ENCODE assay signal across 21 cellular contexts in the genomic region with DNA sequence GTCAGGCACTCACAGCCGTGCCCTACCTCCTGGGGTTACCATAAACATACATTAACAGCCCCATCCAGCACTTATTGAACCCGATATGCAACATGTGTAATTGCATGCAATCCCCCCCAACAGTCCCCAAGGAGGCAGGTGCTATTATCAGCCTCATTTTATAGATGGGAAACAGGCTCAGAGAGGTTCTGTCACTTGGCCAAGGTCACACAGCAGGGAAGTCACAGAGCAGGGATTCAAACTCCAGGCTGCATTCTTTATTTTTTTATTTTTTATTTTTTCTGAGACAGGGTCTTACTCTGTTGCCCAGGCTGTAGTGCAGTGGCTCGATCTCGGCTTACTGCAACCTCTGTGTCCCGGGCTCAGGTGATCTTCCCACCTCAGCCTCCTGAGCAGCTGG. TPM values are rescaled to one million over a fixed set of nuclear protein-coding genes. Genes with fewer than 3 reads are reported as not detected.
DNase-seq lines count a peak whose midpoint lies in the region; ATAC-seq, FAIRE-seq and TF ChIP-seq lines count a peak whose summit lies in the region.
"Had no signal": no experiment of that assay in that cellular context is flagged by ENCODE, and none has a peak within 500 bp of the region (broad histone marks: within the 10 kb centered on the region; RNA-seq: fewer than 3 reads in every experiment).

No MANE protein-coding gene starts in this region.

- no peak for ATAC-seq in K562

- no peak for TF ChIP-seq RAD21 in K562 (CRISPR knock-in tag; conservative IDR thresholded peaks at IDR 0.05 in 1 of 2, IDR thresholded peaks at IDR 0.05 in 1 of 2)

- intact Hi-C loops in K562 (cut with micrococcal nuclease), result no loop called here

- no peak for FAIRE-seq in K562 (lab: Jason Lieb, UNC)
- FAIRE-seq: G401.6, GM12891, GM19239 had no signal

- H2AFZ ChIP-seq in K562 (ENCODE audit: low read depth, low read length), result no peak overlapping the region
- H2AFZ ChIP-seq: GM23248 had no signal

- 5% methylated on average over 5 of the region's 5 CpGs for WGBS in K562 (ENCODE audit: insufficient coverage, low coverage, missing lambda C conversion rate)

- no peaks in the 10 kb centered on the region for H3K36me3 ChIP-seq in K562 (ENCODE audit: control insufficient read depth, insufficient read depth, low read length)
- no peaks in the 10 kb centered on the region for H3K36me3 ChIP-seq in right atrium auricular region
- H3K36me3 ChIP-seq: BE2C, HAP-1 had no signal

- in situ Hi-C loops in K562 (cut with MboI), result no loop called here
- in situ Hi-C loops in G401 (cut with HindIII; ENCODE audit: low sequenced_read_pairs), result no loop called here

- peaks cover 9 to 19% of the 10 kb centered on the region in 2 experiments; a peak in 4 of 5 replicates for H3K4me1 ChIP-seq in K562 (replicated peaks in 1 of 2; ENCODE audit: control insufficient read depth in 2 of 2, insufficient read depth in 2 of 2, low read length in 2 of 2)
- H3K4me1 ChIP-seq in right atrium auricular region, result peaks cover 0 to 16% of the 10 kb centered on the region in 2 donors
- H3K4me1 ChIP-seq: BE2C, HAP-1 had no signal

- TF ChIP-seq EP300 in K562 (IDR thresholded peaks at IDR 0.05; ENCODE audit: low read length), result no peak

- TF ChIP-seq POLR2A in K562 (conservative IDR thresholded peaks at IDR 0.05), result no peak

- no peaks in the 10 kb centered on the region for H3K9me1 ChIP-seq in K562 (ENCODE audit: control insufficient read depth, insufficient read depth, low read length)

- H3K9ac ChIP-seq in K562 (ENCODE audit: insufficient read depth in 1 of 2, low read depth in 2 of 2, low read length in 2 of 2), result no peak overlapping the region
- H3K9ac ChIP-seq: GM23248 had no signal

- no peak overlapping the region for H3K4me3 ChIP-seq in K562
- H3K4me3 ChIP-seq in right atrium auricular region, result no peak overlapping the region
- H3K4me3 ChIP-seq: GM23248, HAP-1 had no signal

- no peak overlapping the region for H3K4me2 ChIP-seq in K562 (ENCODE audit: insufficient read depth, low read length)

- TF ChIP-seq CTCF in K562 (IDR thresholded peaks at IDR 0.05 in 2 of 3, conservative IDR thresholded peaks at IDR 0.05 in 1 of 3; ENCODE audit: insufficient read depth in 2 of 3, low read depth in 1 of 3, low read length in 3 of 3) (no peak), right atrium auricular region (IDR thresholded peaks at IDR 0.05) (no peak)

- DNase-seq in NCI-H748 (lab: John Stamatoyannopoulos, UW; ENCODE audit: unreplicated experiment) (peak; percentile 21), NCI-H748 treated with DMSO at 0.1 percent for 48 hours (lab: John Stamatoyannopoulos, UW) (no peak), NAMALWA (ENCODE audit: low spot score) (peak; percentile 1), K562 (ENCODE audit: extremely low read depth in 1 of 4, low spot score in 3 of 4) (no peak), right atrium auricular region (ENCODE audit: low spot score) (no peak), G401 (ENCODE audit: low spot score) (no peak)
- DNase-seq: ACHN; BE2C; C1 segment of cervical spinal cord; CD4-positive, CD25-positive, alpha-beta regulatory T cell; CD8-positive, alpha-beta memory T cell; COR-L47; DMS 273 treated with DMSO at 0.1 percent for 48 hours; DMS53; DND-41; EL; GM23248 had no signal

- H4K20me1 ChIP-seq in K562 (replicated peaks; ENCODE audit: control insufficient read depth, insufficient read depth, low read length), result no peaks in the 10 kb centered on the region

- H3K79me2 ChIP-seq in K562 (ENCODE audit: control insufficient read depth, insufficient read depth, low read length), result no peaks in the 10 kb centered on the region

- no peaks in the 10 kb centered on the region; a peak in 1 of 5 replicates for H3K27me3 ChIP-seq in K562 (ENCODE audit: control insufficient read depth in 2 of 2, insufficient read depth in 2 of 2, low read length in 2 of 2)
- peaks cover 0 to 11% of the 10 kb centered on the region in 2 donors for H3K27me3 ChIP-seq in right atrium auricular region

- no peak overlapping the region for H3K27ac ChIP-seq in K562 (ENCODE audit: extremely low read depth, low read depth, low read length)
- H3K27ac ChIP-seq in right atrium auricular region, result no peak overlapping the region
- H3K27ac ChIP-seq: GM23248 had no signal

- BruUV-seq in K562 (replicated peaks; lab: Mats Ljungman, UMichigan), result no TSS peak

- POLR2A ChIA-PET in K562 (lab: Yijun Ruan, JAX), result interaction anchor here (1.0 kb wide), 1 partner anchor 16 kb away, joined by 3 read pairs; no protein-coding TSS in a partner anchor

- CTCF ChIA-PET in K562 (lab: Yijun Ruan, JAX; ENCODE audit: low intra/inter-chr PET ratio), result no interaction called here

- H3K9me3 ChIP-seq in K562 (replicated peaks; ENCODE audit: control insufficient read depth, insufficient read depth, low read depth, low read length) (no peaks in the 10 kb centered on the region), right atrium auricular region (no peaks in the 10 kb centered on the region)
- H3K9me3 ChIP-seq: BE2C, HAP-1 had no signal

TF ChIP-seq in K562, 482 proteins besides CTCF, POLR2A, EP300 and RAD21 (continues in another document):
- TF ChIP-seq, protein P1, sequence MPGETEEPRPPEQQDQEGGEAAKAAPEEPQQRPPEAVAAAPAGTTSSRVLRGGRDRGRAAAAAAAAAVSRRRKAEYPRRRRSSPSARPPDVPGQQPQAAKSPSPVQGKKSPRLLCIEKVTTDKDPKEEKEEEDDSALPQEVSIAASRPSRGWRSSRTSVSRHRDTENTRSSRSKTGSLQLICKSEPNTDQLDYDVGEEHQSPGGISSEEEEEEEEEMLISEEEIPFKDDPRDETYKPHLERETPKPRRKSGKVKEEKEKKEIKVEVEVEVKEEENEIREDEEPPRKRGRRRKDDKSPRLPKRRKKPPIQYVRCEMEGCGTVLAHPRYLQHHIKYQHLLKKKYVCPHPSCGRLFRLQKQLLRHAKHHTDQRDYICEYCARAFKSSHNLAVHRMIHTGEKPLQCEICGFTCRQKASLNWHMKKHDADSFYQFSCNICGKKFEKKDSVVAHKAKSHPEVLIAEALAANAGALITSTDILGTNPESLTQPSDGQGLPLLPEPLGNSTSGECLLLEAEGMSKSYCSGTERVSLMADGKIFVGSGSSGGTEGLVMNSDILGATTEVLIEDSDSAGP (CRISPR knock-in tag; IDR thresholded peaks at IDR 0.05), result no peak

RNA-seq across cellular contexts. Expression of a gene that starts 38.4 kb away (rescaled TPM):
- total RNA-seq in K562 (2011; cell fraction: chromatin; rRNA removed; ENCODE audit: low replicate concordance), result 10.7 and 24.6 TPM in 2 replicates
- 13.8 and 17.5 TPM in 2 replicates for total RNA-seq in K562 (2011; cell fraction: nucleolus; rRNA removed)
- 10.7 and 12.8 TPM in 2 replicates for total RNA-seq in K562 (2011; cell fraction: nucleoplasm; rRNA removed)
- total RNA-seq in K562 (2014; rRNA removed) (4.0 and 4.4 TPM in 2 replicates), K562 (2014; rRNA removed; fragmentation: Illumina TruSeq; extraction: Trizol) (4.3 and 4.6 TPM in 2 replicates), K562 (2015; rRNA removed; fragmentation: Illumina TruSeq; extraction: Trizol) (4.9 and 5.4 TPM in 2 replicates), K562 (2021) (6.5 and 9.3 TPM in 2 replicates), right atrium auricular region (1 to 10 TPM; 2.6 to 4.2 TPM)
- polyA plus RNA-seq in K562 (2011; rRNA removed) (5.7 and 8.0 TPM in 2 replicates), K562 (2014; fragmentation: Illumina TruSeq; extraction: Trizol) (6.6 and 7.3 TPM in 2 replicates), K562 (2014; fragmentation: Nextera tagmentation; extraction: Ambion mirVana) (1 to 10 TPM in 1 of 2 experiments, under 1 TPM in 1; 0.69 to 1.0 TPM), K562 (2014; rRNA removed) (6.8 and 7.3 TPM in 2 replicates)
- 8.2 and 15.6 TPM in 2 replicates for polyA plus RNA-seq in K562 (2011; cell fraction: cytosol; rRNA removed)
- 3.0 and 4.8 TPM in 2 replicates for polyA plus RNA-seq in K562 (2011; cell fraction: nucleus; rRNA removed)
- 7.6 and 10.7 TPM in 2 replicates for polyA plus RNA-seq in K562 (2012)
- 4.5 and 8.6 TPM in 2 replicates for polyA minus RNA-seq in K562 (2011; rRNA and poly(A)+ RNA removed)
- polyA minus RNA-seq in K562 (2011; cell fraction: cytosol; rRNA and poly(A)+ RNA removed), result 4.7 and 6.4 TPM in 2 replicates
- polyA minus RNA-seq in K562 (2011; cell fraction: nucleus; rRNA and poly(A)+ RNA removed), result 3.0 and 4.6 TPM in 2 replicates
- total RNA-seq in G401 (2014; rRNA removed; shearing (Covaris generic)), result 5.7 and 6.6 TPM in 2 replicates

RNA-seq across cellular contexts. Expression of a gene that starts 41.4 kb away (rescaled TPM):
- 3.4 and 12.9 TPM in 2 replicates for total RNA-seq in K562 (2011; cell fraction: chromatin; rRNA removed; ENCODE audit: low replicate concordance)
- 12.9 and 13.2 TPM in 2 replicates for total RNA-seq in K562 (2011; cell fraction: nucleolus; rRNA removed)
- total RNA-seq in K562 (2011; cell fraction: nucleoplasm; rRNA removed), result 9.3 and 10.5 TPM in 2 replicates
- total RNA-seq in K562 (2014; rRNA removed), result 2.5 and 2.7 TPM in 2 replicates
- total RNA-seq in K562 (2014; rRNA removed; fragmentation: Illumina TruSeq; extraction: Trizol), result 0.57 and 0.65 TPM in 2 replicates
- total RNA-seq in K562 (2015; rRNA removed; fragmentation: Illumina TruSeq; extraction: Trizol), result 0.83 and 1.1 TPM in 2 replicates
- 3.7 and 4.6 TPM in 2 replicates for total RNA-seq in K562 (2021)
- polyA plus RNA-seq in K562 (2011; rRNA removed), result 2.6 and 4.9 TPM in 2 replicates
- polyA plus RNA-seq in K562 (2011; cell fraction: cytosol; rRNA removed), result 6.8 and 8.8 TPM in 2 replicates
- polyA plus RNA-seq in K562 (2011; cell fraction: nucleus; rRNA removed), result 7.2 and 8.1 TPM in 2 replicates
- polyA plus RNA-seq in K562 (2012), result 1.3 and 1.6 TPM in 2 replicates
- polyA plus RNA-seq in K562 (2014; fragmentation: Illumina TruSeq; extraction: Trizol), result 1.4 and 2.7 TPM in 2 replicates
- not detected for polyA plus RNA-seq in K562 (2014; fragmentation: Nextera tagmentation; extraction: Ambion mirVana)
- 1.7 and 3.8 TPM in 2 replicates for polyA plus RNA-seq in K562 (2014; rRNA removed)
- polyA minus RNA-seq in K562 (2011; rRNA and poly(A)+ RNA removed), result 5.1 and 7.6 TPM in 2 replicates
- 9.4 and 13.2 TPM in 2 replicates for polyA minus RNA-seq in K562 (2011; cell fraction: cytosol; rRNA and poly(A)+ RNA removed)
- 4.4 and 7.0 TPM in 2 replicates for polyA minus RNA-seq in K562 (2011; cell fraction: nucleus; rRNA and poly(A)+ RNA removed)
- total RNA-seq in right atrium auricular region, result 10 to 100 TPM in 1 of 2 donors, 1 to 10 TPM in 1; 3.9 to 10.8 TPM
- 147 and 162 TPM in 2 replicates for total RNA-seq in G401 (2014; rRNA removed; shearing (Covaris generic))
- total RNA-seq: CD4-positive, CD25-positive, alpha-beta regulatory T cell; GM23248 had no signal
- polyA plus RNA-seq: CD4-positive, CD25-positive, alpha-beta regulatory T cell; CD8-positive, alpha-beta memory T cell; GM23248 had no signal

Comparison
In these comparisons a context has a peak if more than half of its experiments do, and no peak if none do; other contexts are left out.
1. DNase-seq: peak in NCI-H748 (single experiment) and NAMALWA (single experiment); none in NCI-H748 treated with DMSO at 0.1 percent for 48 hours (single experiment), K562 (0 of 4), right atrium auricular region (single experiment) and G401 (single experiment).
2. RNA of a gene that starts 41.4 kb away (total RNA-seq): 147 to 162 TPM in G401; 3.9 to 10.8 TPM in right atrium auricular region and 0.57 to 13.2 TPM in K562; every median in the first group is over 10 times any median in the second.